9 cellular contexts compared by ENCODE assay signal in genomic region chr11:118918128-118918685, GRCh38. TPM values are rescaled to one million over a fixed set of nuclear protein-coding genes. Genes with fewer than 3 reads are reported as not detected.
A peak's percentile ranks its signal among the peaks of the same experiment; 100 is the strongest.
DNase-seq lines count a peak whose midpoint lies in the region; ATAC-seq and TF ChIP-seq lines count a peak whose summit lies in the region.
"Had no signal": no experiment of that assay in that cellular context is flagged by ENCODE, and none has a peak within 500 bp of the region (broad histone marks: within the 10 kb centered on the region; RNA-seq: fewer than 3 reads in every experiment).

No MANE protein-coding gene starts in this region.

- peak; percentile 97 for DNase-seq in DMS53 (lab: John Stamatoyannopoulos, UW)
- peak; percentile 88 for DNase-seq in NCI-H146 (lab: John Stamatoyannopoulos, UW)
- peak; percentile 88 for DNase-seq in adipocyte (ENCODE audit: low read depth)
- DNase-seq in left ventricle myocardium inferior, result peak; percentile 72
- no peak for DNase-seq in retinal pigment epithelial cell (ENCODE audit: low read depth)
- no peak for DNase-seq in NCI-H187 (lab: John Stamatoyannopoulos, UW)

- intact Hi-C loops in left ventricle myocardium inferior (cut with micrococcal nuclease), result no loop called here

- ATAC-seq in HG03196 (IDR thresholded peaks at IDR 0.05; ENCODE audit: unreplicated experiment) (no peak), HG03521 (IDR thresholded peaks at IDR 0.05; ENCODE audit: unreplicated experiment) (no peak)

- no peaks in the 10 kb centered on the region for H3K9me3 ChIP-seq in adipocyte (ENCODE audit: control insufficient read depth, low read length)
- no peaks in the 10 kb centered on the region for H3K9me3 ChIP-seq in left ventricle myocardium inferior (replicated peaks)

- H3K27me3 ChIP-seq in adipocyte (replicated peaks; ENCODE audit: control insufficient read depth, insufficient read depth, low read length) (no peaks in the 10 kb centered on the region), left ventricle myocardium inferior (ENCODE audit: low read depth) (no peaks in the 10 kb centered on the region)

- peak overlapping the region; percentile 96 for H3K27ac ChIP-seq in left ventricle myocardium inferior (replicated peaks)

- H3K4me1 ChIP-seq in adipocyte (ENCODE audit: control insufficient read depth, insufficient read depth, low read length), result peaks cover 81% of the 10 kb centered on the region
- H3K4me1 ChIP-seq in left ventricle myocardium inferior, result peaks cover 98% of the 10 kb centered on the region

- TF ChIP-seq CTCF in left ventricle myocardium inferior (IDR thresholded peaks at IDR 0.05; ENCODE audit: borderline replicate concordance), result no peak
- no peak for TF ChIP-seq CTCF in retinal pigment epithelial cell (conservative IDR thresholded peaks at IDR 0.05; ENCODE audit: low read depth, low read length)

- H3K36me3 ChIP-seq in adipocyte (ENCODE audit: control insufficient read depth, insufficient read depth, low read length, severe bottlenecking) (no peaks in the 10 kb centered on the region), left ventricle myocardium inferior (no peaks in the 10 kb centered on the region)

- H3K9ac ChIP-seq in adipocyte (ENCODE audit: low read length), result peak overlapping the region; percentile 100

- H3K4me3 ChIP-seq in adipocyte (ENCODE audit: low read length) (peak overlapping the region; percentile 76), left ventricle myocardium inferior (peak overlapping the region; percentile 99), retinal pigment epithelial cell (ENCODE audit: low read length) (peak overlapping the region; percentile 24)

RNA-seq across cellular contexts. Expression of gene BCL9L, which starts 7.5 kb away (rescaled TPM):
- 43.8 TPM for total RNA-seq in left ventricle myocardium inferior

RNA-seq across cellular contexts. Expression of gene CXCR5, which starts 34.5 kb away (rescaled TPM):
- total RNA-seq in left ventricle myocardium inferior, result not detected

RNA-seq across cellular contexts. Expression of gene UPK2, which starts 37.9 kb away (rescaled TPM):
- not detected for total RNA-seq in left ventricle myocardium inferior
- total RNA-seq: T-helper 2 cell treated with Interferon-gamma antibody and Interleukin-4, amounts not matched to agents 100 ng/mL and 5 ng/mL, for 36 hours had no signal

RNA-seq across cellular contexts. Expression of gene FOXR1, which starts 53.4 kb away (rescaled TPM):
- not detected for total RNA-seq in left ventricle myocardium inferior
- total RNA-seq: T-helper 2 cell treated with Interferon-gamma antibody and Interleukin-4, amounts not matched to agents 100 ng/mL and 5 ng/mL, for 36 hours had no signal

Comparison
In these comparisons a context has a peak if more than half of its experiments do, and no peak if none do; other contexts are left out.
1. DNase-seq: peak in DMS53 (single experiment), NCI-H146 (single experiment), adipocyte (single experiment) and left ventricle myocardium inferior (single experiment); none in retinal pigment epithelial cell (single experiment) and NCI-H187 (0 of 2).
2. H3K4me3 ChIP-seq: peak in every context shown above with its lines; median percentile 99 in left ventricle myocardium inferior; 76 in adipocyte; 24 in retinal pigment epithelial cell.